Comparison of ENCODE assay signal across 18 cellular contexts in genomic region chr20:63487116-63487764, GRCh38. TPM values are rescaled to one million over a fixed set of nuclear protein-coding genes. Genes with fewer than 3 reads are reported as not detected.
A peak's percentile ranks its signal among the peaks of the same experiment; 100 is the strongest.
DNase-seq lines count a peak whose midpoint lies in the region; ATAC-seq, FAIRE-seq and TF ChIP-seq lines count a peak whose summit lies in the region.
"Had no signal": no experiment of that assay in that cellular context is flagged by ENCODE, and none has a peak within 500 bp of the region (broad histone marks: within the 10 kb centered on the region; RNA-seq: fewer than 3 reads in every experiment).

No MANE protein-coding gene starts in this region.

- no peak for FAIRE-seq in H1 (lab: Jason Lieb, UNC)

- no peak overlapping the region for H3K9ac ChIP-seq in H9 (ENCODE audit: extremely low read depth, insufficient read length, low read length)
- no peak overlapping the region for H3K9ac ChIP-seq in H1 (replicated peaks in 1 of 4; ENCODE audit: extremely low read depth in 1 of 4, low read depth in 3 of 4, low read length in 3 of 4)
- no peak overlapping the region for H3K9ac ChIP-seq in mesendoderm (ENCODE audit: low read length)
- no peak overlapping the region for H3K9ac ChIP-seq in trophoblast cell (ENCODE audit: low read length)

- H3K18ac ChIP-seq in H9 (ENCODE audit: insufficient read length, low read depth, low read length), result no peak overlapping the region
- peak overlapping the region; percentile 48; the same call in 1 of the 2 replicates for H3K18ac ChIP-seq in H1 (ENCODE audit: extremely low read depth, low read length)
- no peak overlapping the region for H3K18ac ChIP-seq in mesendoderm (ENCODE audit: low read length)
- no peak overlapping the region for H3K18ac ChIP-seq in trophoblast cell (ENCODE audit: low read length)

- H2BK5ac ChIP-seq in H9 (ENCODE audit: insufficient read length, low read length), result no peak overlapping the region
- 0 out of 2 replicates have a peak overlapping the region, but pooled peaks have one; percentile 9 for H2BK5ac ChIP-seq in H1 (ENCODE audit: low read depth, low read length)
- H2BK5ac ChIP-seq in mesendoderm (ENCODE audit: low read length), result no peak overlapping the region
- no peak overlapping the region for H2BK5ac ChIP-seq in trophoblast cell (ENCODE audit: low read depth, low read length, poor library complexity)

- ATAC-seq in HG02759 (IDR thresholded peaks at IDR 0.05; ENCODE audit: unreplicated experiment) (no peak), GM18858 (IDR thresholded peaks at IDR 0.05; ENCODE audit: unreplicated experiment) (no peak)
- ATAC-seq: CD8-positive, alpha-beta T cell had no signal

- H2AK5ac ChIP-seq in H9 (ENCODE audit: insufficient read length, low read length) (no peak overlapping the region), H1 (ENCODE audit: low read depth, low read length) (no peak overlapping the region), mesendoderm (ENCODE audit: low read length) (no peak overlapping the region), trophoblast cell (ENCODE audit: low read length) (no peak overlapping the region)

- WGBS in H9 (ENCODE audit: extremely low coverage, insufficient read length, low lambda C conversion rate), result no CpG with 5 or more reads among the region's 14 CpGs
- 70% methylated on average over 12 of the region's 14 CpGs; no CpG with 5 or more reads in 1 of the 2 experiments for WGBS in H1 (ENCODE audit: extremely low coverage in 1 of 2, insufficient coverage in 1 of 2, insufficient read length in 1 of 2, insufficient replicate concordance in 2 of 2, low coverage in 1 of 2, low lambda C conversion rate in 2 of 2, missing lambda C conversion rate in 1 of 2), 2 experiments
- WGBS in mesendoderm (ENCODE audit: extremely low coverage, insufficient coverage, low lambda C conversion rate), result no CpG with 5 or more reads among the region's 14 CpGs
- no CpG with 5 or more reads among the region's 14 CpGs for WGBS in trophoblast cell (ENCODE audit: extremely low coverage, insufficient coverage, insufficient read length)

- H2BK20ac ChIP-seq in H9 (ENCODE audit: low read depth, low read length, poor library complexity, severe bottlenecking) (no peak overlapping the region), H1 (ENCODE audit: low read length) (no peak overlapping the region)

- H3K14ac ChIP-seq in H9 (ENCODE audit: insufficient read depth, low read length) (no peak overlapping the region), H1 (ENCODE audit: insufficient read length) (no peak overlapping the region), trophoblast cell (ENCODE audit: low read length) (no peak overlapping the region)

- H3K4me3 ChIP-seq in H1 (ENCODE audit: extremely low read depth in 1 of 4, insufficient read depth in 2 of 4, low read depth in 3 of 4, low read length in 4 of 4), result peak overlapping the region in 1 of 4 experiments; percentile 51; a peak in 2 of 8 replicates
- H3K4me3 ChIP-seq in mesendoderm (ENCODE audit: low read length), result no peak overlapping the region
- H3K4me3 ChIP-seq in trophoblast cell (ENCODE audit: low read depth, low read length), result peak overlapping the region; percentile 49

- H3K4ac ChIP-seq in H9 (ENCODE audit: low read depth, low read length), result no peak overlapping the region
- H3K4ac ChIP-seq in H1 (replicated peaks; ENCODE audit: insufficient read length, low read depth, low read length), result no peak overlapping the region
- no peak overlapping the region for H3K4ac ChIP-seq in mesendoderm (ENCODE audit: low read depth, low read length)
- H3K4ac ChIP-seq in trophoblast cell (ENCODE audit: low read depth, low read length), result no peak overlapping the region

- H3K79me2 ChIP-seq in H9 (ENCODE audit: insufficient read depth, low read length), result no peaks in the 10 kb centered on the region
- no peaks in the 10 kb centered on the region for H3K79me2 ChIP-seq in H1 (ENCODE audit: control insufficient read depth in 1 of 2, insufficient read depth in 2 of 2, low read length in 2 of 2)
- H3K79me2 ChIP-seq in mesendoderm (ENCODE audit: control insufficient read depth, insufficient read depth, low read length), result no peaks in the 10 kb centered on the region
- H3K79me2 ChIP-seq in trophoblast cell (ENCODE audit: control insufficient read depth, insufficient read depth, low read length, poor library complexity), result no peaks in the 10 kb centered on the region

- H3K27me3 Mint-ChIP-seq in H9 (ENCODE audit: low read depth), result peaks cover 51% of the 10 kb centered on the region

- H4K12ac ChIP-seq in trophoblast cell (ENCODE audit: low read depth, low read length), result no peak overlapping the region

- CTCF ChIA-PET in H1 (lab: Charles Lee; ENCODE audit: partially characterized antibody), result interaction anchor here (1.3 to 1.4 kb wide), 2 partner anchors 9 to 10 kb away, joined by 3 to 6 read pairs; no protein-coding TSS in a partner anchor

- H3K27ac ChIP-seq in H9 (ENCODE audit: insufficient read length, low read depth, low read length) (no peak overlapping the region), H1 (ENCODE audit: low read depth, low read length) (no peak overlapping the region), mesendoderm (ENCODE audit: low read depth, low read length) (no peak overlapping the region), trophoblast cell (ENCODE audit: low read depth, low read length) (no peak overlapping the region)

- no peak overlapping the region for H3T11ph ChIP-seq in H9 (ENCODE audit: low read length)

- H4K20me1 ChIP-seq in H9 (ENCODE audit: control insufficient read depth, insufficient read depth, insufficient read length), result no peaks in the 10 kb centered on the region
- peaks cover 0 to 5% of the 10 kb centered on the region in 2 experiments for H4K20me1 ChIP-seq in H1 (replicated peaks in 1 of 2; ENCODE audit: control insufficient read depth in 1 of 2, insufficient read depth in 2 of 2, low read length in 2 of 2)

- H3K4me3 Mint-ChIP-seq in H9, result peak overlapping the region; percentile 33 to 69; a peak in 4 of 5 replicates
- H3K4me3 Mint-ChIP-seq: CD8-positive, alpha-beta T cell; IgD-negative memory B cell had no signal

- H3K4me1 ChIP-seq in H9 (ENCODE audit: insufficient read depth, low read length), result no peaks in the 10 kb centered on the region
- peaks cover 0 to 19% (median 8%) of the 10 kb centered on the region in 4 experiments; a peak in 5 of 7 replicates for H3K4me1 ChIP-seq in H1 (replicated peaks in 1 of 4; ENCODE audit: control insufficient read depth in 3 of 4, insufficient read depth in 4 of 4, low read length in 3 of 4)
- no peaks in the 10 kb centered on the region for H3K4me1 ChIP-seq in mesendoderm (ENCODE audit: control insufficient read depth, low read depth, low read length)
- H3K4me1 ChIP-seq in trophoblast cell (ENCODE audit: control insufficient read depth in 1 of 2, insufficient read depth in 2 of 2, low read length in 2 of 2), result peaks cover 0 to 2% of the 10 kb centered on the region in 2 experiments

- H3K9me3 ChIP-seq in H9 (ENCODE audit: control insufficient read depth, low read depth, low read length) (no peaks in the 10 kb centered on the region), H1 (ENCODE audit: insufficient read depth in 2 of 2, low read depth in 1 of 2, low read length in 1 of 2) (peaks cover 4% of the 10 kb centered on the region in 2 experiments; a peak in 1 of 4 replicates), trophoblast cell (ENCODE audit: insufficient read depth, low read depth, low read length) (peaks cover 6% of the 10 kb centered on the region)

- H4K91ac ChIP-seq in H9 (ENCODE audit: insufficient read length, low read depth, low read length) (no peak overlapping the region), H1 (replicated peaks; ENCODE audit: insufficient read length, low read length) (peak overlapping the region; percentile 25), trophoblast cell (ENCODE audit: low read depth, low read length) (no peak overlapping the region)

- no peak for TF ChIP-seq CTCF in H9 (conservative IDR thresholded peaks at IDR 0.05)
- no peak for TF ChIP-seq CTCF in H1 (IDR thresholded peaks at IDR 0.05; ENCODE audit: control extremely low read depth in 1 of 3, insufficient read depth in 1 of 3, low read depth in 1 of 3, low read length in 3 of 3)

- H3K56ac ChIP-seq in H9 (ENCODE audit: insufficient read length, low read depth, low read length) (no peak overlapping the region), H1 (replicated peaks; ENCODE audit: insufficient read length, low read depth, low read length) (no peak overlapping the region), mesendoderm (ENCODE audit: low read length) (peak overlapping the region; percentile 34)

- no peak overlapping the region for H3K27ac Mint-ChIP-seq in H9
- H3K27ac Mint-ChIP-seq: CD14-positive monocyte; CD8-positive, alpha-beta T cell; IgD-negative memory B cell had no signal

- peaks cover 7 to 15% (median 11%) of the 10 kb centered on the region in 3 experiments for H3K36me3 Mint-ChIP-seq in H9 (ENCODE audit: insufficient read depth in 1 of 3, low read depth in 3 of 3)
- H3K36me3 Mint-ChIP-seq: CD14-positive monocyte; CD8-positive, alpha-beta T cell; IgD-negative memory B cell had no signal

- H3K9me3 Mint-ChIP-seq in H9, result peaks cover 2 to 9% of the 10 kb centered on the region in 2 experiments; a peak in 4 of 5 replicates
- H3K9me3 Mint-ChIP-seq: CD8-positive, alpha-beta T cell; IgD-negative memory B cell had no signal

- H2BK120ac ChIP-seq in H9 (ENCODE audit: low read depth, low read length, poor library complexity, severe bottlenecking), result no peak overlapping the region
- H2BK120ac ChIP-seq in H1 (replicated peaks; ENCODE audit: low read depth, low read length), result no peak overlapping the region
- H2BK120ac ChIP-seq in mesendoderm (ENCODE audit: low read depth, low read length), result no peak overlapping the region
- H2BK120ac ChIP-seq in trophoblast cell (ENCODE audit: insufficient read depth, low read length, poor library complexity), result no peak overlapping the region

- no peak overlapping the region for H3K4me2 ChIP-seq in H9 (ENCODE audit: insufficient read depth, insufficient read length, low read length)
- H3K4me2 ChIP-seq in H1 (ENCODE audit: insufficient read depth in 1 of 2, low read depth in 2 of 2, low read length in 2 of 2), result peak overlapping the region; percentile 63 to 65; a peak in 2 of 4 replicates
- no peak overlapping the region for H3K4me2 ChIP-seq in mesendoderm (ENCODE audit: low read length)
- H3K4me2 ChIP-seq in trophoblast cell (ENCODE audit: low read length), result no peak overlapping the region

- H3K36me3 ChIP-seq in H1 (ENCODE audit: control insufficient read depth in 2 of 4, insufficient read depth in 4 of 4, low read length in 3 of 4), result peaks cover 0 to 4% (median 0%) of the 10 kb centered on the region in 4 experiments; a peak in 5 of 8 replicates
- H3K36me3 ChIP-seq in mesendoderm (ENCODE audit: control insufficient read depth, insufficient read depth, low read length), result no peaks in the 10 kb centered on the region
- peaks cover 0 to 8% of the 10 kb centered on the region in 2 experiments for H3K36me3 ChIP-seq in trophoblast cell (ENCODE audit: control insufficient read depth in 1 of 2, insufficient read depth in 2 of 2, low read length in 2 of 2)

- POLR2A ChIA-PET in H1 (lab: Charles Lee; ENCODE audit: partially characterized antibody), result interaction anchor here (0.7 to 1.5 kb wide), 3 partner anchors 9 to 45 kb away, joined by 3 to 4 read pairs (median 4); no protein-coding TSS in a partner anchor

- no peak for DNase-seq in H9
- DNase-seq in H1 (ENCODE audit: low read depth in 1 of 2, low spot score in 2 of 2), result peak in 1 of 2 experiments; percentile 52
- no peak for DNase-seq in mesendoderm
- no peak for DNase-seq in trophoblast cell
- no peak for DNase-seq in A172 (ENCODE audit: low spot score)
- no peak for DNase-seq in midbrain (lab: John Stamatoyannopoulos, UW)
- DNase-seq: COR-L47, DND-41, GDM1, H7, KG1 had no signal

- no peak overlapping the region for H4K8ac ChIP-seq in H9 (replicated peaks; ENCODE audit: insufficient read length, low read depth, low read length)
- no peak overlapping the region for H4K8ac ChIP-seq in H1 (ENCODE audit: extremely low read depth, insufficient read depth, low read length)
- no peak overlapping the region for H4K8ac ChIP-seq in mesendoderm (ENCODE audit: low read depth, low read length)
- no peak overlapping the region for H4K8ac ChIP-seq in trophoblast cell (ENCODE audit: low read depth, low read length)

- H3K27me3 ChIP-seq in H9 (ENCODE audit: insufficient read depth, low read length) (no peaks in the 10 kb centered on the region; the same call in 1 of the 2 replicates), H1 (replicated peaks in 1 of 4; ENCODE audit: control insufficient read depth in 3 of 4, extremely low read depth in 1 of 4, insufficient read depth in 3 of 4, low read length in 3 of 4) (peaks cover 0 to 21% (median 15%) of the 10 kb centered on the region in 4 experiments; a peak in 6 of 7 replicates), mesendoderm (ENCODE audit: insufficient read depth, low read length, poor library complexity) (peaks cover 8% of the 10 kb centered on the region), trophoblast cell (ENCODE audit: insufficient read depth, low read length) (peaks cover 16% of the 10 kb centered on the region)

- H2BK12ac ChIP-seq in H9 (ENCODE audit: insufficient read length, low read depth, low read length), result no peak overlapping the region
- H2BK12ac ChIP-seq in H1 (ENCODE audit: low read depth, low read length), result no peak overlapping the region
- H2BK12ac ChIP-seq in trophoblast cell (ENCODE audit: low read length), result no peak overlapping the region

- H3K4me1 Mint-ChIP-seq in H9, result peaks cover 5 to 14% of the 10 kb centered on the region in 2 experiments
- H3K4me1 Mint-ChIP-seq: CD14-positive monocyte had no signal

- TF ChIP-seq POLR2A in H1 (IDR thresholded peaks at IDR 0.05; ENCODE audit: control extremely low read depth in 1 of 2, low read depth in 2 of 2, low read length in 2 of 2), result no peak

- H3K23me2 ChIP-seq in H9 (ENCODE audit: insufficient read length, low read depth, low read length, poor library complexity, severe bottlenecking) (no peaks in the 10 kb centered on the region), H1 (ENCODE audit: low read depth, low read length) (peaks cover 10% of the 10 kb centered on the region; the same call in 1 of the 2 replicates)

- H2AFZ ChIP-seq in H9 (ENCODE audit: low read length) (no peak overlapping the region), H1 (ENCODE audit: low read length) (no peak overlapping the region), trophoblast cell (ENCODE audit: insufficient read depth, low read length, poor library complexity) (no peak overlapping the region)

- TF ChIP-seq EP300 in H1 (IDR thresholded peaks at IDR 0.05; ENCODE audit: borderline replicate concordance in 1 of 2, low read depth in 2 of 2, low read length in 2 of 2), result no peak

- no peaks in the 10 kb centered on the region for H3K79me1 ChIP-seq in H9 (ENCODE audit: insufficient read depth, low read depth, low read length, poor library complexity, severe bottlenecking)
- no peaks in the 10 kb centered on the region for H3K79me1 ChIP-seq in H1 (ENCODE audit: low read depth, low read length)
- no peaks in the 10 kb centered on the region for H3K79me1 ChIP-seq in mesendoderm (ENCODE audit: low read length)
- H3K79me1 ChIP-seq in trophoblast cell (ENCODE audit: low read length), result no peaks in the 10 kb centered on the region

- H3K23ac ChIP-seq in H9 (ENCODE audit: insufficient read length, low read depth, low read length) (no peak overlapping the region), H1 (ENCODE audit: insufficient read length) (no peak overlapping the region), mesendoderm (ENCODE audit: low read length) (no peak overlapping the region), trophoblast cell (ENCODE audit: low read length) (no peak overlapping the region)

- TF ChIP-seq RAD21 in H1 (IDR thresholded peaks at IDR 0.05 in 1 of 2, conservative IDR thresholded peaks at IDR 0.05 in 1 of 2; ENCODE audit: low read depth in 2 of 2, low read length in 2 of 2), result no peak

- no peak overlapping the region for H2BK15ac ChIP-seq in H9 (ENCODE audit: low read depth, low read length)
- no peak overlapping the region for H2BK15ac ChIP-seq in H1 (ENCODE audit: low read length)
- H2BK15ac ChIP-seq in mesendoderm (replicated peaks; ENCODE audit: low read depth), result no peak overlapping the region

- H4K5ac ChIP-seq in H9 (ENCODE audit: insufficient read length, low read depth, low read length) (no peak overlapping the region), H1 (ENCODE audit: insufficient read length, low read depth, low read length) (no peak overlapping the region), mesendoderm (ENCODE audit: low read length) (no peak overlapping the region)

RNA-seq across cellular contexts. Expression of gene EEF1A2, which starts 11.6 kb away (rescaled TPM):
- total RNA-seq in H9 (2021), result 25.8 and 27.4 TPM in 2 replicates
- 25.8 and 27.9 TPM in 2 replicates for total RNA-seq in H1 (2021; fragmentation: NEBNext Ultra II Directional; extraction: Animal tissue kit (Norgen Biotek cat#: 25700))
- 7.4 and 17.5 TPM in 2 replicates for polyA plus RNA-seq in H1 (2011; rRNA removed)
- polyA plus RNA-seq in H1 (2011; cell fraction: cytosol; rRNA removed), result 15.5 TPM
- 33.5 TPM for polyA plus RNA-seq in H1 (2011; cell fraction: nucleus; rRNA removed)
- polyA plus RNA-seq in H1 (2012, experiment 1 of 2), result 25.2 to 45.3 TPM (median 39.3 TPM) in 4 replicates
- 22.6 TPM for polyA plus RNA-seq in H1 (2012, experiment 2 of 2)
- polyA plus RNA-seq in H1 (2013, experiment 1 of 2), result 26.8 TPM
- polyA plus RNA-seq in H1 (2013, experiment 2 of 2), result 25.5 TPM
- polyA minus RNA-seq in H1 (2011; rRNA and poly(A)+ RNA removed), result 6.0 and 11.9 TPM in 2 replicates
- polyA minus RNA-seq in H1 (2011; cell fraction: cytosol; rRNA and poly(A)+ RNA removed), result 20.6 TPM
- 13.6 TPM for polyA minus RNA-seq in H1 (2011; cell fraction: nucleus; rRNA and poly(A)+ RNA removed)
- 8.6 TPM for polyA plus RNA-seq in mesendoderm (2013, experiment 1 of 2)
- 9.6 TPM for polyA plus RNA-seq in mesendoderm (2013, experiment 2 of 2)
- 30.0 and 32.8 TPM in 2 replicates for polyA plus RNA-seq in trophoblast cell (2013)
- 88.1 and 91.0 TPM in 2 replicates for total RNA-seq in A172 (2014; rRNA removed; shearing (Covaris generic))
- polyA plus RNA-seq: CD14-positive monocyte, IgD-negative memory B cell had no signal

RNA-seq across cellular contexts. Expression of gene KCNQ2, which starts 14.8 kb away (rescaled TPM):
- 69.2 and 71.5 TPM in 2 replicates for total RNA-seq in H9 (2021)
- total RNA-seq in H1 (2021; fragmentation: NEBNext Ultra II Directional; extraction: Animal tissue kit (Norgen Biotek cat#: 25700)), result 82.6 and 88.6 TPM in 2 replicates
- 243 and 277 TPM in 2 replicates for polyA plus RNA-seq in H1 (2011; rRNA removed)
- 174 TPM for polyA plus RNA-seq in H1 (2011; cell fraction: cytosol; rRNA removed)
- 206 TPM for polyA plus RNA-seq in H1 (2011; cell fraction: nucleus; rRNA removed)
- polyA plus RNA-seq in H1 (2012, experiment 1 of 2), result 41.9 to 107 TPM (median 94.0 TPM) in 4 replicates
- polyA plus RNA-seq in H1 (2012, experiment 2 of 2), result 88.7 TPM
- 72.4 TPM for polyA plus RNA-seq in H1 (2013, experiment 1 of 2)
- 73.2 TPM for polyA plus RNA-seq in H1 (2013, experiment 2 of 2)
- 40.5 and 42.0 TPM in 2 replicates for polyA minus RNA-seq in H1 (2011; rRNA and poly(A)+ RNA removed)
- polyA minus RNA-seq in H1 (2011; cell fraction: cytosol; rRNA and poly(A)+ RNA removed), result 39.6 TPM
- 33.1 TPM for polyA minus RNA-seq in H1 (2011; cell fraction: nucleus; rRNA and poly(A)+ RNA removed)
- polyA plus RNA-seq in mesendoderm (2013, experiment 1 of 2), result 20.9 TPM
- polyA plus RNA-seq in mesendoderm (2013, experiment 2 of 2), result 20.4 TPM
- 0.21 and 0.22 TPM in 2 replicates for polyA plus RNA-seq in trophoblast cell (2013)
- 0.31 and 0.36 TPM in 2 replicates for total RNA-seq in A172 (2014; rRNA removed; shearing (Covaris generic))
- total RNA-seq: CD8-positive, alpha-beta T cell had no signal
- polyA plus RNA-seq: BJ, CD14-positive monocyte had no signal

RNA-seq across cellular contexts. Expression of gene PPDPF, which starts 33.3 kb away (rescaled TPM):
- 149 and 153 TPM in 2 replicates for total RNA-seq in H9 (2021)
- total RNA-seq in H1 (2021; fragmentation: NEBNext Ultra II Directional; extraction: Animal tissue kit (Norgen Biotek cat#: 25700)), result 125 and 138 TPM in 2 replicates
- polyA plus RNA-seq in H1 (2011; rRNA removed), result 30.5 and 49.9 TPM in 2 replicates
- 13.6 TPM for polyA plus RNA-seq in H1 (2011; cell fraction: cytosol; rRNA removed)
- polyA plus RNA-seq in H1 (2011; cell fraction: nucleus; rRNA removed), result 40.2 TPM
- polyA plus RNA-seq in H1 (2012, experiment 1 of 2), result 38.8 to 127 TPM (median 112 TPM) in 4 replicates
- polyA plus RNA-seq in H1 (2012, experiment 2 of 2), result 66.7 TPM
- 147 TPM for polyA plus RNA-seq in H1 (2013, experiment 1 of 2)
- 151 TPM for polyA plus RNA-seq in H1 (2013, experiment 2 of 2)
- polyA minus RNA-seq in H1 (2011; rRNA and poly(A)+ RNA removed), result 2.8 and 4.9 TPM in 2 replicates
- polyA minus RNA-seq in H1 (2011; cell fraction: cytosol; rRNA and poly(A)+ RNA removed), result 109 TPM
- polyA minus RNA-seq in H1 (2011; cell fraction: nucleus; rRNA and poly(A)+ RNA removed), result 58.7 TPM
- 145 TPM for polyA plus RNA-seq in mesendoderm (2013, experiment 1 of 2)
- polyA plus RNA-seq in mesendoderm (2013, experiment 2 of 2), result 147 TPM
- 330 and 341 TPM in 2 replicates for polyA plus RNA-seq in trophoblast cell (2013)
- 67.4 and 70.6 TPM in 2 replicates for total RNA-seq in A172 (2014; rRNA removed; shearing (Covaris generic))

RNA-seq across cellular contexts. Expression of gene PTK6, which starts 49.9 kb away (rescaled TPM):
- 0.44 and 0.46 TPM in 2 replicates for total RNA-seq in H9 (2021)
- total RNA-seq in H1 (2021; fragmentation: NEBNext Ultra II Directional; extraction: Animal tissue kit (Norgen Biotek cat#: 25700)), result 0.17 and 0.19 TPM in 2 replicates
- polyA plus RNA-seq in H1 (2011; rRNA removed), result 0.12 and 0.30 TPM in 2 replicates
- polyA plus RNA-seq in H1 (2011; cell fraction: cytosol; rRNA removed), result 0.27 TPM
- 0.67 TPM for polyA plus RNA-seq in H1 (2011; cell fraction: nucleus; rRNA removed)
- 0.32 to 0.41 TPM (median 0.40 TPM) in 4 replicates for polyA plus RNA-seq in H1 (2012, experiment 1 of 2)
- polyA plus RNA-seq in H1 (2012, experiment 2 of 2), result 0.25 TPM
- polyA plus RNA-seq in H1 (2013, experiment 1 of 2), result 0.08 TPM
- 0.07 TPM for polyA plus RNA-seq in H1 (2013, experiment 2 of 2)
- 0.12 TPM in 1 of 2 replicates, not detected in the other for polyA minus RNA-seq in H1 (2011; rRNA and poly(A)+ RNA removed)
- 0.37 TPM for polyA minus RNA-seq in H1 (2011; cell fraction: cytosol; rRNA and poly(A)+ RNA removed)
- 0.20 TPM for polyA minus RNA-seq in H1 (2011; cell fraction: nucleus; rRNA and poly(A)+ RNA removed)
- 0.08 TPM for polyA plus RNA-seq in mesendoderm (2013, experiment 1 of 2)
- polyA plus RNA-seq in mesendoderm (2013, experiment 2 of 2), result 0.07 TPM
- 0.03 TPM in 1 of 2 replicates, not detected in the other for polyA plus RNA-seq in trophoblast cell (2013)
- 2.0 and 2.4 TPM in 2 replicates for total RNA-seq in A172 (2014; rRNA removed; shearing (Covaris generic))
- total RNA-seq: A673 had no signal

Comparison
In these comparisons a context has a peak if more than half of its experiments do, and no peak if none do; other contexts are left out.
1. H3K4me2 ChIP-seq: peak in H1 (2 of 2); none in H9 (single experiment), mesendoderm (single experiment) and trophoblast cell (single experiment).
2. RNA of gene KCNQ2, which starts 14.8 kb away (total RNA-seq): 82.6 to 88.6 TPM in H1 and 69.2 to 71.5 TPM in H9; 0.31 to 0.36 TPM in A172; every median in the first group is over 10 times any median in the second.